ENCODE assay signal across 8 cellular contexts in the genomic region with DNA sequence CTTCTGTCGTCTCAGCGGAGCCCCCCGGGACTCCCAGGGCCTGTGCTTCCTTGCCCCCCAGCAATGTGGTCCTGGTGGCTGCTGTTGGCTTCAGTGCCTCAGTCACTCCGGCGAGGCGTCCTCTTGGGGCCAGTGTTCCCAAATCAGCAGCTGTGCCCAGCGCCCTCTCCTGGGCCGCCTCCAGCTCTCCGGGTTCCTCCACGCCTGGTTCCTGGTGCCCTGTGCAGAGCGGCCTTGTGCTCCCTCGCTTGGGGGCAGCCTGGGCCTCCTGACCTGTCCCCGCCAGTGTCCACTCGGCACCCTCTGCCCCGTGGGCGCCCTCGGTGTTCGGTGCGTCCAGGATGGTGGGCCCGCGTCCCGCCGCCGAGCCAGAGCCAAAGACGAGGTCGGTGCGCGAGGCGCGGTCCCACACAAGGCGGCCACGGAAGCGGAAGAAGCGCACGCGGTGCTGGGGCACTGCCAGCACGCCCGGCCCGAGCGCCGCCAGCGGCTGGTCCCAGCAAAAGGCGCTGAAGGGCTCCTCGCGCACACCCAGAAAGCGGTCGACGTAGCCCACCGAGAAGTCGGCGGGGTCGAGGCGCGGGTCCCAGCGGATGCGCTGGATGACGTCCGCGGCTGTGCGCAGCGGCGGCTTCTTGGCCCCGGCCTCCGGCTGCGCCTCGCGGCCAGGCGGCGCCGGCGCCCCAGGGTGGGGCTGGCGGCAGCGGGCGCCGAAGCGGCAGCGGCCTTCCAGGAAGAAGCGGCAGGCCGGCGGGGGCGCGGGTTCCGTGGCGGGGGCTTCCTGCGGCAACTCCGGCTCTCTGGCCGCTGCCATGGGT. TPM values are rescaled to one million over a fixed set of nuclear protein-coding genes. Genes with fewer than 3 reads are reported as not detected.
DNase-seq lines count a peak whose midpoint lies in the region; ATAC-seq lines count a peak whose summit lies in the region.

No MANE protein-coding gene starts in this region.

- peak overlapping the region; percentile 23 to 85 for H3K4me3 ChIP-seq in CD4-positive, alpha-beta memory T cell (ENCODE audit: low read length in 2 of 2)
- H3K4me3 ChIP-seq in iPS-15b (ENCODE audit: low read depth, low read length) (peak overlapping the region; percentile 62), skin epidermis (peak overlapping the region; percentile 40 to 70 (median 54))

- peaks cover 0 to 7% (median 0%) of the 10 kb centered on the region in 8 donors for H3K9me3 Mint-ChIP-seq in CD4-positive, alpha-beta memory T cell

- H3K27me3 Mint-ChIP-seq in CD4-positive, alpha-beta memory T cell, result no peaks in the 10 kb centered on the region

- peak overlapping the region in 6 of 7 donors; percentile 43 to 96 (median 74) for H3K27ac Mint-ChIP-seq in CD4-positive, alpha-beta memory T cell

- H3K36me3 ChIP-seq in CD4-positive, alpha-beta memory T cell (ENCODE audit: insufficient read depth, low read length), result peaks cover 35% of the 10 kb centered on the region
- H3K36me3 ChIP-seq in iPS-15b (ENCODE audit: control insufficient read depth, insufficient read depth, low read length), result peaks cover 44% of the 10 kb centered on the region

- peak overlapping the region; percentile 81 for H3K27ac ChIP-seq in CD4-positive, alpha-beta memory T cell (ENCODE audit: low read depth, low read length)
- H3K27ac ChIP-seq in skin epidermis, result peak overlapping the region; percentile 88 to 99 (median 95)

- CTCF ChIA-PET in CD4-positive, alpha-beta memory T cell (lab: Charles Lee; ENCODE audit: partially characterized antibody), result interaction anchor here (1.0 kb wide), 3 partner anchors 14 to 73 kb away, joined by 3 to 4 read pairs (median 3); partner anchors contain the start of gene LENG8

- H3K9ac ChIP-seq in iPS-15b (ENCODE audit: low read depth, low read length), result peak overlapping the region; percentile 56

- peak; percentile 69 to 76 (median 75) for DNase-seq in CD4-positive, alpha-beta memory T cell
- DNase-seq in HUDEP-2 (lab: John Stamatoyannopoulos, UW; ENCODE audit: unreplicated experiment in 76 of 76) (peak in 69 of 76 experiments; percentile 33 to 92 (median 73)), T1000 (lab: John Stamatoyannopoulos, UW) (peak; percentile 19), astrocyte of the hippocampus (ENCODE audit: low read depth, low spot score) (peak; percentile 80), DMS79 treated with DMSO at 0.1 percent for 48 hours (lab: John Stamatoyannopoulos, UW) (no peak)

- peaks cover 22 to 43% (median 32%) of the 10 kb centered on the region in 4 donors for H3K4me1 Mint-ChIP-seq in CD4-positive, alpha-beta memory T cell

- intact Hi-C loops in CD4-positive, alpha-beta memory T cell (cut with micrococcal nuclease), result loop anchor here (1.0 to 5.0 kb wide), 3 partner anchors 14 to 596 kb away; partner anchors contain the start of genes LENG8 and MYADM

- ATAC-seq in GM19463 (IDR thresholded peaks at IDR 0.05; ENCODE audit: unreplicated experiment), result peak; percentile 1

- H3K27me3 ChIP-seq in CD4-positive, alpha-beta memory T cell (ENCODE audit: insufficient read depth, low read length), result no peaks in the 10 kb centered on the region
- H3K27me3 ChIP-seq in iPS-15b (ENCODE audit: control insufficient read depth, insufficient read depth, low read length), result no peaks in the 10 kb centered on the region

- H3K4me1 ChIP-seq in CD4-positive, alpha-beta memory T cell (ENCODE audit: insufficient read depth, low read length), result peaks cover 27% of the 10 kb centered on the region
- no peaks in the 10 kb centered on the region for H3K4me1 ChIP-seq in iPS-15b (ENCODE audit: control insufficient read depth, insufficient read depth, low read length)

- POLR2A ChIA-PET in CD4-positive, alpha-beta memory T cell (lab: Charles Lee; ENCODE audit: partially characterized antibody), result interaction anchor here (1.0 to 9.3 kb wide), 14 partner anchors 7 to 1014 kb away, joined by 3 to 142 read pairs (median 4); partner anchors contain the start of genes CDC42EP5, CNOT3, LENG8 and MYADM

- peak overlapping the region; percentile 29 to 92 (median 58) for H3K4me3 Mint-ChIP-seq in CD4-positive, alpha-beta memory T cell

- no peaks in the 10 kb centered on the region for H3K9me3 ChIP-seq in CD4-positive, alpha-beta memory T cell (ENCODE audit: control insufficient read depth in 1 of 2, low read length in 2 of 2)
- H3K9me3 ChIP-seq in iPS-15b (ENCODE audit: control insufficient read depth, insufficient read depth, low read length), result no peaks in the 10 kb centered on the region

- H3K36me3 Mint-ChIP-seq in CD4-positive, alpha-beta memory T cell, result peaks cover 19 to 36% of the 10 kb centered on the region in 2 donors

RNA-seq across cellular contexts. Expression of gene LENG9, which starts 0.7 kb away (rescaled TPM):
- 1 to 10 TPM; 7.2 to 7.3 TPM for total RNA-seq in CD4-positive, alpha-beta memory T cell
- polyA plus RNA-seq in CD4-positive, alpha-beta memory T cell, result under 1 TPM in 1 of 2 donors, not detected in 1; 0.59 TPM

RNA-seq across cellular contexts. Expression of gene CDC42EP5, which starts 10.2 kb away (rescaled TPM):
- total RNA-seq in CD4-positive, alpha-beta memory T cell, result not detected
- not detected for polyA plus RNA-seq in CD4-positive, alpha-beta memory T cell

RNA-seq across cellular contexts. Expression of gene LENG8, which starts 13.9 kb away (rescaled TPM):
- 100 to 1,000 TPM; 535 to 565 TPM for total RNA-seq in CD4-positive, alpha-beta memory T cell
- 10 to 100 TPM in 1 of 2 donors, 1 to 10 TPM in 1; 3.1 to 11.3 TPM for polyA plus RNA-seq in CD4-positive, alpha-beta memory T cell

RNA-seq across cellular contexts. Expression of gene LAIR2, which starts 39.7 kb away (rescaled TPM):
- total RNA-seq in CD4-positive, alpha-beta memory T cell, result under 1 TPM; 0.81 to 0.97 TPM
- 10 to 100 TPM; 15.9 to 27.9 TPM for polyA plus RNA-seq in CD4-positive, alpha-beta memory T cell

RNA-seq across cellular contexts. Expression of gene TTYH1, which starts 47.7 kb away (rescaled TPM):
- total RNA-seq in CD4-positive, alpha-beta memory T cell, result not detected
- under 1 TPM in 1 of 2 donors, not detected in 1; 0.29 TPM for polyA plus RNA-seq in CD4-positive, alpha-beta memory T cell
